ENCODE assay signal across 17 cellular contexts in genomic region chr21:45354970-45355369, GRCh38.
"Had no signal": no experiment of that assay in that cellular context is flagged by ENCODE, and none has a peak within 500 bp of the region (broad histone marks: within the 10 kb centered on the region; RNA-seq: fewer than 3 reads in every experiment).

No MANE protein-coding gene starts in this region.

- H3K9me3 ChIP-seq: ascending aorta, right atrium auricular region, upper lobe of left lung had no signal

- DNase-seq: activated CD4-positive, alpha-beta T cell treated with anti-CD3 and anti-CD28 coated beads, Interleukin-2, amount 50 U/mL, for 48 hours; activated CD4-positive, CD25-positive, alpha-beta regulatory T cell treated with anti-CD3 and anti-CD28 coated beads, Interleukin-2, amount 50 U/mL, for 72 hours; activated gamma-delta T cell; activated naive CD8-positive, alpha-beta T cell treated with anti-CD3 and anti-CD28 coated beads, Interleukin-2, amount 10 ng/mL, durations not matched to agents 7 days and 5 days; activated T-cell treated with anti-CD3 and anti-CD28 coated beads, Interleukin-2, amount 50 U/mL, for 48 hours; cortex of kidney; effector CD8-positive, alpha-beta T cell; small intestine; T-helper 2 cell; upper lobe of left lung had no signal

- H3K27me3 ChIP-seq: ascending aorta, hepatocyte, neural progenitor cell, right atrium auricular region, upper lobe of left lung had no signal

- H3K27ac Mint-ChIP-seq: activated naive CD8-positive, alpha-beta T cell treated with anti-CD3 and anti-CD28 coated beads, Interleukin-2, amount 10 ng/mL, durations not matched to agents 7 days and 5 days; neural progenitor cell; stimulated activated memory B cell treated with anti-CD40 and anti-IgM and Interleukin-4, amounts not matched to agents 10 μg/mL and 1 μg/mL and 100 μg/mL, for 72 hours had no signal

- H3K4me1 ChIP-seq: parathyroid adenoma had no signal

- H3K4me3 Mint-ChIP-seq: activated naive CD8-positive, alpha-beta T cell treated with anti-CD3 and anti-CD28 coated beads, Interleukin-2, amount 10 ng/mL, durations not matched to agents 7 days and 5 days; neural progenitor cell; stimulated activated memory B cell treated with anti-CD40 and anti-IgM and Interleukin-4, amounts not matched to agents 10 μg/mL and 1 μg/mL and 100 μg/mL, for 72 hours had no signal

- ATAC-seq: SK-N-SH treated with all-trans-retinoic acid at 6 μM for 48 hours; stimulated activated memory B cell treated with anti-CD40 and anti-IgM and Interleukin-4, amounts not matched to agents 10 μg/mL and 1 μg/mL and 100 μg/mL, for 72 hours had no signal

- H3K36me3 Mint-ChIP-seq: activated naive CD8-positive, alpha-beta T cell treated with anti-CD3 and anti-CD28 coated beads, Interleukin-2, amount 10 ng/mL, durations not matched to agents 7 days and 5 days; neural progenitor cell; stimulated activated memory B cell treated with anti-CD40 and anti-IgM and Interleukin-4, amounts not matched to agents 10 μg/mL and 1 μg/mL and 100 μg/mL, for 72 hours had no signal

- H3K4me3 ChIP-seq: ascending aorta, hepatocyte, neural progenitor cell, right atrium auricular region, upper lobe of left lung had no signal

- H3K9me3 Mint-ChIP-seq: activated naive CD8-positive, alpha-beta T cell treated with anti-CD3 and anti-CD28 coated beads, Interleukin-2, amount 10 ng/mL, durations not matched to agents 7 days and 5 days; neural progenitor cell; stimulated activated memory B cell treated with anti-CD40 and anti-IgM and Interleukin-4, amounts not matched to agents 10 μg/mL and 1 μg/mL and 100 μg/mL, for 72 hours had no signal

- H3K36me3 ChIP-seq: ascending aorta, neural progenitor cell, right atrium auricular region, upper lobe of left lung had no signal

- H3K27ac ChIP-seq: ascending aorta, hepatocyte, neural progenitor cell, parathyroid adenoma, upper lobe of left lung had no signal

- H3K9ac ChIP-seq: neural progenitor cell, parathyroid adenoma had no signal
